In the genomic region with DNA sequence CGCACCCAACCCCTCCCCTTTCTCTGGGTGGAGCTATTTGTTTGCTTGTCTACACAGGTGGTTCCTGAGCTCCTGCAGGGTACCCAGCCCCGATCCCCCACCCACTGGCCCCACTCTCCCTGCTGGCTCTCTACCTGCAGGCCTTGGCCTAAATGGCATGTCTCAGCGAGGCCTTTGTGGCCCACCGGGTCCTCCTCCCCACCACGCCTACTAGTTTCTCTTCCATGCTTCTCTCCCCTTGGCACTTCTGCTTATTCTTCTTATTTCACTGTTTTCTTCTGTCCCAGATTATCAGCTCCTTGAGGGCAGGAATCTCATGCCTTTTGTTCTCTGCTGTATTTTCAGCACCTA, we compare ENCODE assay signal across 34 cellular contexts.
"Had no signal": no experiment of that assay in that cellular context is flagged by ENCODE, and none has a peak within 500 bp of the region (broad histone marks: within the 10 kb centered on the region; RNA-seq: fewer than 3 reads in every experiment).

No MANE protein-coding gene starts in this region.

- DNase-seq: activated B cell treated with CpG ODN at 0.5 μM for 24 hours; activated CD4-positive, alpha-beta memory T cell treated with anti-CD3 and anti-CD28 coated beads for 36 hours; activated CD4-positive, alpha-beta T cell treated with anti-CD3 and anti-CD28 coated beads for 4 hours; activated CD4-positive, alpha-beta T cell treated with anti-CD3 and anti-CD28 coated beads, Interleukin-2, amount 10 ng/mL, durations not matched to agents 24 days and 14 days; activated CD4-positive, alpha-beta T cell treated with anti-CD3 and anti-CD28 coated beads, Interleukin-2, amount 50 U/mL, for 1 hour; activated CD4-positive, alpha-beta T cell treated with anti-CD3 and anti-CD28 coated beads, Interleukin-2, amount 50 U/mL, for 4 hours; activated CD4-positive, CD25-positive, alpha-beta regulatory T cell treated with anti-CD3 and anti-CD28 coated beads, Interleukin-2, amount 50 U/mL, for 72 hours; activated CD8-positive, alpha-beta memory T cell treated with anti-CD3 and anti-CD28 coated beads, Interleukin-2, amount 50 U/mL, for 4 hours; activated CD8-positive, alpha-beta T cell treated with anti-CD3 and anti-CD28 coated beads for 36 hours; activated effector memory CD4-positive, alpha-beta T cell treated with anti-CD3 and anti-CD28 coated beads, Interleukin-2, amount 50 U/mL, for 16 hours; activated gamma-delta T cell treated with Interleukin-2 at 50 U/mL for 16 hours; activated naive CD4-positive, alpha-beta T cell; activated naive CD4-positive, alpha-beta T cell treated with anti-CD3 and anti-CD28 coated beads for 36 hours; activated naive CD4-positive, alpha-beta T cell treated with anti-CD3 and anti-CD28 coated beads, Interleukin-2, amount 50 U/mL, for 16 hours; activated naive CD8-positive, alpha-beta T cell treated with anti-CD3 and anti-CD28 coated beads for 36 hours; activated T-cell treated with anti-CD3 and anti-CD28 coated beads for 4 hours; activated T-cell treated with anti-CD3 and anti-CD28 coated beads, Interleukin-2, amount 50 U/mL, for 1 hour; activated T-cell treated with anti-CD3 and anti-CD28 coated beads, Interleukin-2, amount 50 U/mL, for 4 hours; activated T-cell treated with anti-CD3 and anti-CD28 coated beads, Interleukin-2, amount 50 U/mL, for 72 hours; amniotic stem cell; aorta; body of pancreas; brain microvascular endothelial cell; central memory CD4-positive, alpha-beta T cell; T-helper 1 cell; T-helper 2 cell; T-helper 9 cell had no signal

- H3K9me3 ChIP-seq: adrenal gland, body of pancreas had no signal

- ATAC-seq: activated CD8-positive, alpha-beta T cell treated with anti-CD3 and anti-CD28 coated beads for 36 hours; activated naive CD4-positive, alpha-beta T cell treated with anti-CD3 and anti-CD28 coated beads, Interleukin-2, amount 50 U/mL, for 72 hours; activated T-cell treated with anti-CD3 and anti-CD28 coated beads, Interleukin-2, amount 50 U/mL, for 4 hours; activated T-cell treated with anti-CD3 and anti-CD28 coated beads, Interleukin-2, amount 50 U/mL, for 72 hours; activated T-helper 17 cell treated with anti-CD3 and anti-CD28 coated beads, Interleukin-2, amount 50 U/mL, for 72 hours; body of pancreas had no signal

- FAIRE-seq: astrocyte, TTC549 had no signal

- H3K4me1 ChIP-seq: adrenal gland, body of pancreas, breast epithelium had no signal

- H3K4me3 ChIP-seq: adrenal gland, body of pancreas, breast epithelium had no signal

- H3K36me3 ChIP-seq: adrenal gland, brain microvascular endothelial cell, breast epithelium had no signal

- H3K27me3 ChIP-seq: adrenal gland, brain microvascular endothelial cell, breast epithelium had no signal

- H3K27ac ChIP-seq: adrenal gland, body of pancreas, brain microvascular endothelial cell, breast epithelium, VCaP had no signal
